In the genomic region with DNA sequence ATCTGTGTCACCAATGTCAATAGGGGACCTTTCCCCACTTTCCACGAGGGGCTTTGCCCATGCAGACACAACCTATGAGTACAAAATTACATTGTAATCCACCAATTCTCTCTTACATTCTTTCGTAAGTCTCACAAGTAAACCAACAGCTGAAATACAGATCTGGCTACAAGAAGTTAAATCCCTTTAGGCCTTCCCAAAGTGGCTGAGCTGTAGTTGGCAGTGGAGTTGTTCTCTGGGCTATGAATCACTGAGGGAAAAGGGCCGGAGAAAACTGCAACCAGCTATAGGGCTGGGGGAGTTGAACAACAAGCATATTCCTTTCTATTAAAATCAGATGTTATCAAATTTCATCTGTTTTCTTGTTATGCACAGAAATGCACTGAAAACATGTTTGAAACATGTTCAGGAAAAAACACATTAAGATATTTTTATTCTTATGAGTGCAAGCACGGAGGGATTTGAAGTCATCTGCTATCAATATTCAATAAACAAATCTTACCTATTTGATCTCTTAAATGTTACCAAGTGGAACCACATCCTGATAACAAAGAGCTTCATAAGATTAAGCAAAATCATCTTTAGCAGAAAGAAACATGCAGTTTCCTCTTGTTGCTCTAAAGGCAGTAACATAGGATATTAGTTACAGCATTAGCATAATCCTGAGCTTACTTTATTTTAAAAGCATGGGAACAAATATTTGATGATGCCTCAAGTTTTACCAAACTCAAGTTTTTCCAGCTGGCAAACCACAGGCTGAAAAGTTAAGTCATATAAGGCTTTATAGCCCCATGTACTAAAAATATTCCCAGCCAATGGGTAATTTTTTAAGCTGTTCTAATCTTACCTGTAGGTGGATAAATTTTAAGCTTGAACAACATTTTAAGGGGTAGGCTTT, we compare ENCODE assay signal across 17 cellular contexts.
DNase-seq lines count a peak whose midpoint lies in the region; ATAC-seq and TF ChIP-seq lines count a peak whose summit lies in the region.
"Had no signal": no experiment of that assay in that cellular context is flagged by ENCODE, and none has a peak within 500 bp of the region (broad histone marks: within the 10 kb centered on the region; RNA-seq: fewer than 3 reads in every experiment).

No MANE protein-coding gene starts in this region.

- POLR2A ChIA-PET in AG04449 (lab: Yijun Ruan, JAX): interaction anchor here (1.1 kb wide), 1 partner anchor 170 kb away, joined by 3 read pairs; no protein-coding TSS in a partner anchor
- POLR2A ChIA-PET in CD8-positive, alpha-beta T cell (lab: Charles Lee): interaction anchor here (1.2 to 1.6 kb wide), 5 partner anchors 10 to 290 kb away, joined by 3 to 5 read pairs (median 3); partner anchors contain the start of gene HIBADH

- H3K4ac ChIP-seq in mesenchymal stem cell (ENCODE audit: low read depth in 1 of 2, low read length in 2 of 2): no peak overlapping the region

- H4K91ac ChIP-seq in mesenchymal stem cell (ENCODE audit: low read length): no peak overlapping the region

- CTCF ChIA-PET in AG04449 (lab: Yijun Ruan, JAX): interaction anchor here (0.9 to 1.8 kb wide), 4 partner anchors 9 to 757 kb away, joined by 4 to 6 read pairs (median 5); no protein-coding TSS in a partner anchor
- CTCF ChIA-PET in CD8-positive, alpha-beta T cell (lab: Charles Lee): interaction anchor here (0.9 to 1.9 kb wide), 6 partner anchors 16 to 207 kb away, joined by 3 to 8 read pairs (median 3); no protein-coding TSS in a partner anchor

- H3K27me3 Mint-ChIP-seq in CD8-positive, alpha-beta T cell (ENCODE audit: low read depth): no peaks in the 10 kb centered on the region
- no peaks in the 10 kb centered on the region for H3K27me3 Mint-ChIP-seq in chondrocyte (ENCODE audit: low read depth)
- H3K27me3 Mint-ChIP-seq: B cell, progenitor cell of endocrine pancreas had no signal

- peaks cover 31% of the 10 kb centered on the region for H3K4me1 Mint-ChIP-seq in CD8-positive, alpha-beta T cell (ENCODE audit: low read depth)
- H3K4me1 Mint-ChIP-seq in chondrocyte (ENCODE audit: low read depth): peaks cover 27% of the 10 kb centered on the region

- no peaks in the 10 kb centered on the region for H3K9me3 Mint-ChIP-seq in CD8-positive, alpha-beta T cell
- no peaks in the 10 kb centered on the region for H3K9me3 Mint-ChIP-seq in chondrocyte (ENCODE audit: low read depth)

- no peaks in the 10 kb centered on the region for H3K36me3 Mint-ChIP-seq in CD8-positive, alpha-beta T cell
- H3K36me3 Mint-ChIP-seq in chondrocyte (ENCODE audit: low read depth): peaks cover 2% of the 10 kb centered on the region

- peak overlapping the region; percentile 49 for H3K4me3 Mint-ChIP-seq in CD8-positive, alpha-beta T cell
- no peak overlapping the region for H3K4me3 Mint-ChIP-seq in chondrocyte (ENCODE audit: unreplicated experiment)
- H3K4me3 Mint-ChIP-seq: B cell had no signal

- 95% methylated on average over 2 of the region's 4 CpGs for WGBS in mesenchymal stem cell
- WGBS in right lobe of liver (ENCODE audit: insufficient coverage, low coverage, low lambda C conversion rate, missing lambda C conversion rate): 87% methylated on average over 3 of the region's 4 CpGs

- H4K8ac ChIP-seq in mesenchymal stem cell (ENCODE audit: low read length): no peak overlapping the region

- no peak overlapping the region for H2BK120ac ChIP-seq in mesenchymal stem cell (ENCODE audit: low read depth, low read length)

- H3K27ac Mint-ChIP-seq in CD8-positive, alpha-beta T cell: peak overlapping the region; percentile 76
- H3K27ac Mint-ChIP-seq in chondrocyte (ENCODE audit: unreplicated experiment): no peak overlapping the region
- H3K27ac Mint-ChIP-seq: B cell, progenitor cell of endocrine pancreas had no signal

- intact Hi-C loops in CD8-positive, alpha-beta T cell (cut with DNase I, micrococcal nuclease): no loop called here
- intact Hi-C loops in right lobe of liver (cut with DNase I): no loop called here

- H2BK15ac ChIP-seq in mesenchymal stem cell (ENCODE audit: low read depth, poor library complexity, severe bottlenecking): no peak overlapping the region

- peak overlapping the region; percentile 65 for H3K9ac ChIP-seq in mesenchymal stem cell (ENCODE audit: low read length)

- no peak overlapping the region for H2AK5ac ChIP-seq in mesenchymal stem cell (ENCODE audit: low read length, severe bottlenecking)

- no peak overlapping the region for H3K18ac ChIP-seq in mesenchymal stem cell (ENCODE audit: low read depth in 1 of 2, low read length in 2 of 2)

- H3K4me3 ChIP-seq in AG04449 (ENCODE audit: low read depth, low read length) (no peak overlapping the region), astrocyte of the spinal cord (ENCODE audit: low read depth, low read length) (no peak overlapping the region), mesenchymal stem cell (ENCODE audit: insufficient read depth in 1 of 2, low read depth in 1 of 2, low read length in 2 of 2) (peak overlapping the region in 1 of 2 experiments; percentile 34), right lobe of liver (no peak overlapping the region)
- no peak overlapping the region for H3K4me3 ChIP-seq in CD8-positive, alpha-beta T cell (ENCODE audit: low read depth, low read length)
- H3K4me3 ChIP-seq: hepatocyte had no signal

- ATAC-seq in CD8-positive, alpha-beta T cell: peak; percentile 31
- no peak for ATAC-seq in right lobe of liver
- no peak for ATAC-seq in GM21723 (IDR thresholded peaks at IDR 0.05; ENCODE audit: unreplicated experiment)

- no peaks in the 10 kb centered on the region for H3K36me3 ChIP-seq in CD8-positive, alpha-beta T cell (ENCODE audit: insufficient read depth, low read length)
- H3K36me3 ChIP-seq in mesenchymal stem cell (ENCODE audit: control insufficient read depth in 1 of 2, insufficient read depth in 2 of 2, low read depth in 1 of 2, low read length in 2 of 2): peaks cover 0 to 5% of the 10 kb centered on the region in 2 experiments
- H3K36me3 ChIP-seq in right lobe of liver: no peaks in the 10 kb centered on the region

- no peaks in the 10 kb centered on the region for H3K9me3 ChIP-seq in CD8-positive, alpha-beta T cell (ENCODE audit: low read length)
- H3K9me3 ChIP-seq in mesenchymal stem cell (ENCODE audit: control insufficient read depth, low read length) (no peaks in the 10 kb centered on the region), right lobe of liver (no peaks in the 10 kb centered on the region)

- no peak for TF ChIP-seq POLR2A in right lobe of liver (IDR thresholded peaks at IDR 0.05)

- TF ChIP-seq CTCF in AG04449 (IDR thresholded peaks at IDR 0.05; ENCODE audit: insufficient read depth, low read length, missing control alignments) (no peak), astrocyte of the spinal cord (IDR thresholded peaks at IDR 0.05; ENCODE audit: low read depth, low read length) (no peak), right lobe of liver (IDR thresholded peaks at IDR 0.05) (no peak), chondrocyte (IDR thresholded peaks at IDR 0.05) (no peak)
- TF ChIP-seq CTCF in CD8-positive, alpha-beta T cell (IDR thresholded peaks at IDR 0.05): no peak

- in situ Hi-C loops in astrocyte of the spinal cord (cut with HindIII; ENCODE audit: low sequenced_read_pairs): no loop called here
- in situ Hi-C loops in ACHN (cut with HindIII; ENCODE audit: low pct_ligation_motif_present, low pct_unique_long_range_greater_than_20kb, low sequenced_read_pairs): no loop called here

- no peak overlapping the region for H3K27ac ChIP-seq in CD8-positive, alpha-beta T cell (ENCODE audit: low read depth, low read length)
- H3K27ac ChIP-seq in mesenchymal stem cell (ENCODE audit: low read length, poor library complexity, severe bottlenecking) (no peak overlapping the region), right lobe of liver (no peak overlapping the region)
- H3K27ac ChIP-seq: hepatocyte, HL-60 had no signal

- no peaks in the 10 kb centered on the region for H3K27me3 ChIP-seq in CD8-positive, alpha-beta T cell (ENCODE audit: insufficient read depth, low read length)
- H3K27me3 ChIP-seq in mesenchymal stem cell (ENCODE audit: control insufficient read depth in 1 of 2, insufficient read depth in 1 of 2, low read length in 2 of 2): no peaks in the 10 kb centered on the region
- H3K27me3 ChIP-seq in right lobe of liver: no peaks in the 10 kb centered on the region
- H3K27me3 ChIP-seq: hepatocyte had no signal

- no peak overlapping the region for H3K4me2 ChIP-seq in mesenchymal stem cell (ENCODE audit: low read length, poor library complexity, severe bottlenecking)
- H3K4me2 ChIP-seq: hepatocyte had no signal

- no peak overlapping the region for H3K14ac ChIP-seq in mesenchymal stem cell (ENCODE audit: low read length in 2 of 2)

- no peak overlapping the region for H2BK5ac ChIP-seq in mesenchymal stem cell (ENCODE audit: low read depth, low read length, poor library complexity, severe bottlenecking)

- H3K79me1 ChIP-seq in mesenchymal stem cell (replicated peaks; ENCODE audit: low read length, poor library complexity, severe bottlenecking): peaks cover 25% of the 10 kb centered on the region

- H3K4me1 ChIP-seq in CD8-positive, alpha-beta T cell (ENCODE audit: insufficient read depth, low read length): peaks cover 25% of the 10 kb centered on the region
- H3K4me1 ChIP-seq in mesenchymal stem cell (ENCODE audit: control insufficient read depth, insufficient read depth, low read depth, low read length) (peaks cover 3% of the 10 kb centered on the region), right lobe of liver (no peaks in the 10 kb centered on the region)

- no peak overlapping the region for H2BK12ac ChIP-seq in mesenchymal stem cell (ENCODE audit: low read length in 2 of 2)

- no peak overlapping the region for H2AFZ ChIP-seq in mesenchymal stem cell (ENCODE audit: low read depth, low read length)
- H2AFZ ChIP-seq: hepatocyte had no signal

- DNase-seq in AG04449 (ENCODE audit: low read depth, low spot score) (peak; percentile 19), astrocyte of the spinal cord (ENCODE audit: low read depth, low spot score) (peak; percentile 21), mesenchymal stem cell (no peak), ACHN (no peak), right lobe of liver (no peak), chondrocyte (ENCODE audit: low spot score) (no peak)
- no peak for DNase-seq in CD8-positive, alpha-beta T cell
- DNase-seq: activated CD8-positive, alpha-beta memory T cell treated with anti-CD3 and anti-CD28 coated beads, Interleukin-2, amount 50 U/mL, for 4 hours; activated naive CD4-positive, alpha-beta T cell; DMS153; KG1; NK-92 treated with Interleukin-12 subunit alpha and Interleukin-12 subunit beta, amount 100 ng/mL, for 24 hours had no signal

- H3K23ac ChIP-seq in mesenchymal stem cell (ENCODE audit: low read length in 2 of 2): no peak overlapping the region

Comparison
In these comparisons a context has a peak if more than half of its experiments do, and no peak if none do; other contexts are left out.
1. DNase-seq: peak in AG04449 (single experiment) and astrocyte of the spinal cord (single experiment); none in CD8-positive, alpha-beta T cell (0 of 7), mesenchymal stem cell (single experiment), ACHN (single experiment), right lobe of liver (0 of 3) and chondrocyte (single experiment).